Comparison of ENCODE assay signal across 34 cellular contexts in genomic region chr2:148065936-148066335, GRCh38.
"Had no signal": no experiment of that assay in that cellular context is flagged by ENCODE, and none has a peak within 500 bp of the region (broad histone marks: within the 10 kb centered on the region; RNA-seq: fewer than 3 reads in every experiment).

No MANE protein-coding gene starts in this region.

- DNase-seq: activated B cell treated with CpG ODN at 0.5 μM for 24 hours; activated CD4-positive, alpha-beta memory T cell treated with anti-CD3 and anti-CD28 coated beads for 36 hours; activated CD4-positive, alpha-beta T cell treated with anti-CD3 and anti-CD28 coated beads for 4 hours; activated CD4-positive, alpha-beta T cell treated with anti-CD3 and anti-CD28 coated beads, Interleukin-2, amount 10 ng/mL, durations not matched to agents 24 days and 14 days; activated CD4-positive, alpha-beta T cell treated with anti-CD3 and anti-CD28 coated beads, Interleukin-2, amount 50 U/mL, for 1 hour; activated CD4-positive, alpha-beta T cell treated with anti-CD3 and anti-CD28 coated beads, Interleukin-2, amount 50 U/mL, for 4 hours; activated CD4-positive, CD25-positive, alpha-beta regulatory T cell treated with anti-CD3 and anti-CD28 coated beads, Interleukin-2, amount 50 U/mL, for 72 hours; activated CD8-positive, alpha-beta memory T cell treated with anti-CD3 and anti-CD28 coated beads, Interleukin-2, amount 50 U/mL, for 4 hours; activated CD8-positive, alpha-beta T cell treated with anti-CD3 and anti-CD28 coated beads for 36 hours; activated effector memory CD4-positive, alpha-beta T cell treated with anti-CD3 and anti-CD28 coated beads, Interleukin-2, amount 50 U/mL, for 16 hours; activated gamma-delta T cell treated with Interleukin-2 at 50 U/mL for 16 hours; activated naive CD4-positive, alpha-beta T cell; activated naive CD4-positive, alpha-beta T cell treated with anti-CD3 and anti-CD28 coated beads for 36 hours; activated naive CD4-positive, alpha-beta T cell treated with anti-CD3 and anti-CD28 coated beads, Interleukin-2, amount 50 U/mL, for 16 hours; activated naive CD8-positive, alpha-beta T cell treated with anti-CD3 and anti-CD28 coated beads for 36 hours; activated T-cell treated with anti-CD3 and anti-CD28 coated beads for 4 hours; activated T-cell treated with anti-CD3 and anti-CD28 coated beads, Interleukin-2, amount 50 U/mL, for 1 hour; activated T-cell treated with anti-CD3 and anti-CD28 coated beads, Interleukin-2, amount 50 U/mL, for 4 hours; activated T-cell treated with anti-CD3 and anti-CD28 coated beads, Interleukin-2, amount 50 U/mL, for 72 hours; adrenal gland; amniotic stem cell; aorta; body of pancreas; brain microvascular endothelial cell; central memory CD4-positive, alpha-beta T cell; T-helper 2 cell; T-helper 9 cell had no signal

- H3K27me3 ChIP-seq: adrenal gland, body of pancreas, brain microvascular endothelial cell, breast epithelium had no signal

- H3K36me3 Mint-ChIP-seq: activated naive CD4-positive, alpha-beta T cell treated with anti-CD3 and anti-CD28 coated beads, Interleukin-2, amount 50 U/mL, for 72 hours had no signal

- H3K9me3 Mint-ChIP-seq: activated CD4-positive, alpha-beta memory T cell treated with anti-CD3 and anti-CD28 coated beads for 36 hours; activated CD4-positive, alpha-beta T cell treated with anti-CD3 and anti-CD28 coated beads, Interleukin-2, amount 10 ng/mL, durations not matched to agents 24 days and 14 days; activated CD8-positive, alpha-beta T cell treated with anti-CD3 and anti-CD28 coated beads for 36 hours; activated naive CD4-positive, alpha-beta T cell treated with anti-CD3 and anti-CD28 coated beads, Interleukin-2, amount 50 U/mL, for 72 hours; activated T-cell treated with anti-CD3 and anti-CD28 coated beads, Interleukin-2, amount 50 U/mL, for 4 hours; activated T-cell treated with anti-CD3 and anti-CD28 coated beads, Interleukin-2, amount 50 U/mL, for 72 hours; activated T-helper 1 cell treated with anti-CD3 and anti-CD28 coated beads, Interleukin-12 subunit alpha, Interleukin-12 subunit beta, Interleukin-2, Interleukin-4 antibody, amounts not matched to agents 30 ng/mL and 10 ng/mL and 1 ng/mL, durations not matched to agents 14 hours and 24 hours and 36 hours; activated T-helper 17 cell treated with anti-CD3 and anti-CD28 coated beads, Interleukin-2, amount 50 U/mL, for 72 hours; T-helper 1 cell treated with Interleukin-12 subunit alpha and Interleukin-12 subunit beta and Interleukin-4 antibody, amounts not matched to agents 30 μg/mL and 1 μg/mL, for 36 hours; T-helper 2 cell treated with Interferon-gamma antibody and Interleukin-4, amounts not matched to agents 5 μg/mL and 100 μg/mL, for 36 hours had no signal

- H3K4me1 Mint-ChIP-seq: activated B cell treated with CpG ODN at 0.5 μM for 24 hours; activated CD4-positive, alpha-beta T cell treated with anti-CD3 and anti-CD28 coated beads, Interleukin-2, amount 10 ng/mL, durations not matched to agents 24 days and 14 days; activated naive CD8-positive, alpha-beta T cell treated with anti-CD3 and anti-CD28 coated beads for 36 hours; activated T-helper 17 cell treated with anti-CD3 and anti-CD28 coated beads, Interleukin-2, amount 50 U/mL, for 72 hours had no signal

- H3K27me3 Mint-ChIP-seq: activated B cell treated with CpG ODN at 0.5 μM for 24 hours; activated CD4-positive, alpha-beta memory T cell treated with anti-CD3 and anti-CD28 coated beads for 36 hours; activated CD4-positive, alpha-beta T cell treated with anti-CD3 and anti-CD28 coated beads, Interleukin-2, amount 10 ng/mL, durations not matched to agents 24 days and 14 days; activated CD8-positive, alpha-beta T cell treated with anti-CD3 and anti-CD28 coated beads for 36 hours; activated naive CD8-positive, alpha-beta T cell treated with anti-CD3 and anti-CD28 coated beads for 36 hours; activated T-helper 17 cell treated with anti-CD3 and anti-CD28 coated beads, Interleukin-2, amount 50 U/mL, for 72 hours had no signal

- H3K27ac ChIP-seq: adrenal gland, body of pancreas, brain microvascular endothelial cell, breast epithelium, VCaP had no signal

- H3K4me1 ChIP-seq: adrenal gland, breast epithelium had no signal

- H3K4me3 Mint-ChIP-seq: activated B cell treated with CpG ODN at 0.5 μM for 24 hours; activated CD4-positive, alpha-beta memory T cell treated with anti-CD3 and anti-CD28 coated beads for 36 hours; activated CD4-positive, alpha-beta T cell treated with anti-CD3 and anti-CD28 coated beads, Interleukin-2, amount 10 ng/mL, durations not matched to agents 24 days and 14 days; activated CD8-positive, alpha-beta T cell treated with anti-CD3 and anti-CD28 coated beads for 36 hours; activated naive CD4-positive, alpha-beta T cell treated with anti-CD3 and anti-CD28 coated beads for 36 hours; activated naive CD8-positive, alpha-beta T cell treated with anti-CD3 and anti-CD28 coated beads for 36 hours; activated T-cell treated with anti-CD3 and anti-CD28 coated beads, Interleukin-2, amount 50 U/mL, for 4 hours; activated T-cell treated with anti-CD3 and anti-CD28 coated beads, Interleukin-2, amount 50 U/mL, for 72 hours; activated T-helper 1 cell treated with anti-CD3 and anti-CD28 coated beads, Interleukin-12 subunit alpha, Interleukin-12 subunit beta, Interleukin-2, Interleukin-4 antibody, amounts not matched to agents 30 ng/mL and 10 ng/mL and 1 ng/mL, durations not matched to agents 14 hours and 24 hours and 36 hours; activated T-helper 17 cell treated with anti-CD3 and anti-CD28 coated beads, Interleukin-2, amount 50 U/mL, for 72 hours; T-helper 1 cell treated with Interleukin-12 subunit alpha and Interleukin-12 subunit beta and Interleukin-4 antibody, amounts not matched to agents 30 μg/mL and 1 μg/mL, for 36 hours; T-helper 2 cell treated with Interferon-gamma antibody and Interleukin-4, amounts not matched to agents 5 μg/mL and 100 μg/mL, for 36 hours had no signal

- ATAC-seq: activated CD8-positive, alpha-beta T cell treated with anti-CD3 and anti-CD28 coated beads for 36 hours; activated naive CD4-positive, alpha-beta T cell treated with anti-CD3 and anti-CD28 coated beads, Interleukin-2, amount 50 U/mL, for 72 hours; activated T-cell treated with anti-CD3 and anti-CD28 coated beads, Interleukin-2, amount 50 U/mL, for 4 hours; activated T-cell treated with anti-CD3 and anti-CD28 coated beads, Interleukin-2, amount 50 U/mL, for 72 hours; activated T-helper 17 cell treated with anti-CD3 and anti-CD28 coated beads, Interleukin-2, amount 50 U/mL, for 72 hours; body of pancreas had no signal

- H3K27ac Mint-ChIP-seq: activated B cell treated with CpG ODN at 0.5 μM for 24 hours; activated CD4-positive, alpha-beta memory T cell treated with anti-CD3 and anti-CD28 coated beads for 36 hours; activated CD4-positive, alpha-beta T cell treated with anti-CD3 and anti-CD28 coated beads, Interleukin-2, amount 10 ng/mL, durations not matched to agents 24 days and 14 days; activated CD8-positive, alpha-beta T cell treated with anti-CD3 and anti-CD28 coated beads for 36 hours; activated naive CD4-positive, alpha-beta T cell treated with anti-CD3 and anti-CD28 coated beads for 36 hours; activated naive CD4-positive, alpha-beta T cell treated with anti-CD3 and anti-CD28 coated beads, Interleukin-2, amount 50 U/mL, for 72 hours; activated naive CD8-positive, alpha-beta T cell treated with anti-CD3 and anti-CD28 coated beads for 36 hours; activated T-cell treated with anti-CD3 and anti-CD28 coated beads, Interleukin-2, amount 50 U/mL, for 72 hours; activated T-helper 1 cell treated with anti-CD3 and anti-CD28 coated beads, Interleukin-12 subunit alpha, Interleukin-12 subunit beta, Interleukin-2, Interleukin-4 antibody, amounts not matched to agents 30 ng/mL and 10 ng/mL and 1 ng/mL, durations not matched to agents 14 hours and 24 hours and 36 hours; activated T-helper 17 cell treated with anti-CD3 and anti-CD28 coated beads, Interleukin-2, amount 50 U/mL, for 72 hours; T-helper 1 cell treated with Interleukin-12 subunit alpha and Interleukin-12 subunit beta and Interleukin-4 antibody, amounts not matched to agents 30 μg/mL and 1 μg/mL, for 36 hours; T-helper 2 cell treated with Interferon-gamma antibody and Interleukin-4, amounts not matched to agents 5 μg/mL and 100 μg/mL, for 36 hours had no signal
